ENCODE assay signal across 26 cellular contexts in the genomic region with DNA sequence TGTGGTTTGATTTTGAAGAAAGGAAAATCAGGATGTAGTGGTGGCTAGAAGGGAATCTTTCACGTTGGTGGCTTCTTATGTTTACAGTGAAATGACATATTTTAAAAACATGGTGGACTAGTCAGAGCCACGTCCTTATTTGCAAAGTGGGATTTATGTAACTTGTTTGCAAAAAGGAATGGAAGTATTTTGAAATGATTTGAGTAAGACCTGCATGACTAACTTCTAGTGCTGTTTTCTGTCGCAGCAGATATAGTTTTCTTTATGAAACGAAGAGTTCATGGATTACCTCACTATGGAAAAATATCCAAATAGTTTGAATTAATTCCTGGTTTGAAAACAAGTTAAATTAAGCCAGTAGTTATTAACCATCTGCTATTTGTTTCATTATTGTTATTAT.
"Had no signal": no experiment of that assay in that cellular context is flagged by ENCODE, and none has a peak within 500 bp of the region (broad histone marks: within the 10 kb centered on the region; RNA-seq: fewer than 3 reads in every experiment).

No MANE protein-coding gene starts in this region.

- ATAC-seq: activated CD4-positive, alpha-beta T cell treated with anti-CD3 and anti-CD28 coated beads for 36 hours; activated T-helper 17 cell treated with anti-CD3 and anti-CD28 coated beads, Interleukin-2, amount 50 U/mL, for 72 hours; gastrocnemius medialis; left ventricle myocardium superior; natural killer cell; pancreas; psoas muscle; T-helper 17 cell had no signal

- H3K4me1 ChIP-seq: gastrocnemius medialis, pancreas, psoas muscle, right atrium auricular region, spleen, upper lobe of left lung had no signal

- H3K27me3 ChIP-seq: gastrocnemius medialis, pancreas, right atrium auricular region, upper lobe of left lung had no signal

- H3K27ac ChIP-seq: gastrocnemius medialis, pancreas, psoas muscle, right atrium auricular region, spleen, upper lobe of left lung had no signal

- H3K4me3 ChIP-seq: gastrocnemius medialis, pancreas, psoas muscle, right atrium auricular region, spleen, upper lobe of left lung had no signal

- DNase-seq: activated B cell treated with CpG ODN at 0.5 μM for 24 hours; activated CD4-positive, alpha-beta T cell treated with anti-CD3 and anti-CD28 coated beads for 36 hours; activated CD4-positive, alpha-beta T cell treated with anti-CD3 and anti-CD28 coated beads, Interleukin-2, amount 50 U/mL, for 4 hours; activated CD8-positive, alpha-beta memory T cell treated with anti-CD3 and anti-CD28 coated beads for 24 hours; activated CD8-positive, alpha-beta memory T cell treated with anti-CD3 and anti-CD28 coated beads, Interleukin-2, amount 50 U/mL, for 4 hours; activated naive CD4-positive, alpha-beta T cell; activated T-cell treated with anti-CD3 and anti-CD28 coated beads, Interleukin-2, amount 50 U/mL, for 24 hours; amygdala; cerebellar nuclear complex; effector CD4-positive, alpha-beta T cell; erythroblast; gastrocnemius medialis; head of caudate nucleus; left ventricle myocardium superior; mammary epithelial cell; midbrain; natural killer cell; pancreas; psoas muscle; spleen; stimulated activated CD4-positive, alpha-beta T cell treated with anti-CD3 and anti-CD28 coated beads, Interleukin-4, amount 100 ng/mL, for 1 hour; stimulated activated naive CD4-positive, alpha-beta T cell; T-helper 17 cell; upper lobe of left lung had no signal

- H3K36me3 ChIP-seq: gastrocnemius medialis, pancreas, right atrium auricular region, spleen, upper lobe of left lung had no signal

- H3K9me3 ChIP-seq: gastrocnemius medialis, pancreas, psoas muscle, right atrium auricular region, spleen, upper lobe of left lung had no signal
